In the genomic region with DNA sequence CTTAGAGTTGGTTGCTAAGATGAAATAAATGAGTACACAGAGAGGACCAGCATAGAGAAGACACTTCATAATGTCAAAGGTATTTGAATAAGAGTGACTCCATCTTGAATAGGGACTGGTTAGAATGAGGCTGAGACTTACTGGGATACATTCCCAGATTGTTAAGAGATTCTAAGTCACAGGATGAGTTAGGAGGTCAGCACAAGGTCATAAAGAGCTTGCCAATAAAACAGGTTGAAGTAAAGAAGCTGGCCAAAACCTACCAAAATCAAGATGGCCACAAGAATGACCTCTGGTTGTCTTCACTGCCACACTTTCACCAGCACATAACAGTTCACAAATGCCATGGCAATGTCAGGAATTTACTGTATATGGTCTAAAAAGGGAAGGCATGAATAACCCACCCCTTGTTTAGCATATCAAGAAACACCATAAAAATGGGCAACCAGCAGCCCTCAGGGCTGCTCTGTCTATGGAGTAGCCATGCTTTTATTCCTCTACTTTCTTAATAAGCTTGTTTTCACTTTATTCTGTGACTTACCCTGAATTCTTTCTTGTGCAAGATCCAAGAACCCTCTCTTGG, we compare ENCODE assay signal across 20 cellular contexts. TPM values are rescaled to one million over a fixed set of nuclear protein-coding genes. Genes with fewer than 3 reads are reported as not detected.
DNase-seq lines count a peak whose midpoint lies in the region; ATAC-seq, FAIRE-seq and TF ChIP-seq lines count a peak whose summit lies in the region.
"Had no signal": no experiment of that assay in that cellular context is flagged by ENCODE, and none has a peak within 500 bp of the region (broad histone marks: within the 10 kb centered on the region; RNA-seq: fewer than 3 reads in every experiment).

No MANE protein-coding gene starts in this region.

- no peak overlapping the region for H3K9ac ChIP-seq in astrocyte (ENCODE audit: low read length)
- H3K9ac ChIP-seq: SK-N-SH had no signal

- no peaks in the 10 kb centered on the region for H4K20me1 ChIP-seq in astrocyte (ENCODE audit: insufficient read depth, low read length)

- H3K4me3 Mint-ChIP-seq in activated CD4-positive, alpha-beta T cell treated with anti-CD3 and anti-CD28 coated beads for 36 hours: no peak overlapping the region
- no peak overlapping the region for H3K4me3 Mint-ChIP-seq in activated CD4-positive, alpha-beta T cell treated with anti-CD3 and anti-CD28 coated beads, Interleukin-2, amount 10 ng/mL, durations not matched to agents 7 days and 5 days
- no peak overlapping the region for H3K4me3 Mint-ChIP-seq in astrocyte (ENCODE audit: unreplicated experiment)
- H3K4me3 Mint-ChIP-seq: CD8-positive, alpha-beta T cell had no signal

- H3K27ac Mint-ChIP-seq in activated CD4-positive, alpha-beta T cell treated with anti-CD3 and anti-CD28 coated beads for 36 hours: peak overlapping the region; percentile 21
- no peak overlapping the region for H3K27ac Mint-ChIP-seq in activated CD4-positive, alpha-beta T cell treated with anti-CD3 and anti-CD28 coated beads, Interleukin-2, amount 10 ng/mL, durations not matched to agents 7 days and 5 days
- H3K27ac Mint-ChIP-seq in astrocyte (ENCODE audit: unreplicated experiment): no peak overlapping the region
- H3K27ac Mint-ChIP-seq: CD8-positive, alpha-beta T cell had no signal

- ATAC-seq in activated CD4-positive, alpha-beta T cell treated with anti-CD3 and anti-CD28 coated beads for 36 hours: no peak
- ATAC-seq in right lobe of liver: no peak
- ATAC-seq: CD8-positive, alpha-beta T cell; GM12878; K562 had no signal

- H3K36me3 ChIP-seq in astrocyte (ENCODE audit: insufficient read depth, low read length) (no peaks in the 10 kb centered on the region), right lobe of liver (no peaks in the 10 kb centered on the region), breast epithelium (no peaks in the 10 kb centered on the region)

- no peak for TF ChIP-seq CTCF in astrocyte (IDR thresholded peaks at IDR 0.05; ENCODE audit: insufficient read depth, low read depth, low read length)
- TF ChIP-seq CTCF in right lobe of liver (IDR thresholded peaks at IDR 0.05): no peak
- no peak for TF ChIP-seq CTCF in breast epithelium (IDR thresholded peaks at IDR 0.05)

- no peak for TF ChIP-seq POLR2A in right lobe of liver (IDR thresholded peaks at IDR 0.05)
- no peak for TF ChIP-seq POLR2A in breast epithelium (IDR thresholded peaks at IDR 0.05)

- H3K4me1 ChIP-seq in astrocyte (ENCODE audit: insufficient read depth, low read length) (peaks cover 13% of the 10 kb centered on the region), right lobe of liver (peaks cover 0 to 48% (median 19%) of the 10 kb centered on the region in 4 donors), breast epithelium (no peaks in the 10 kb centered on the region)

- H3K36me3 Mint-ChIP-seq in activated CD4-positive, alpha-beta T cell treated with anti-CD3 and anti-CD28 coated beads for 36 hours (ENCODE audit: low read depth): peaks cover 5% of the 10 kb centered on the region
- no peaks in the 10 kb centered on the region for H3K36me3 Mint-ChIP-seq in activated CD4-positive, alpha-beta T cell treated with anti-CD3 and anti-CD28 coated beads, Interleukin-2, amount 10 ng/mL, durations not matched to agents 7 days and 5 days (ENCODE audit: low read depth)
- H3K36me3 Mint-ChIP-seq in astrocyte (ENCODE audit: low read depth, unreplicated experiment): no peaks in the 10 kb centered on the region
- H3K36me3 Mint-ChIP-seq: CD8-positive, alpha-beta T cell had no signal

- H3K27ac ChIP-seq in astrocyte (ENCODE audit: low read depth, low read length): no peak overlapping the region
- H3K27ac ChIP-seq in right lobe of liver: peak overlapping the region in 2 of 3 donors; percentile 52 to 97
- peak overlapping the region in 1 of 2 donors; percentile 45 for H3K27ac ChIP-seq in breast epithelium
- H3K27ac ChIP-seq: 22Rv1 had no signal

- no peaks in the 10 kb centered on the region for H3K9me3 Mint-ChIP-seq in activated CD4-positive, alpha-beta T cell treated with anti-CD3 and anti-CD28 coated beads for 36 hours (ENCODE audit: low read depth)
- no peaks in the 10 kb centered on the region for H3K9me3 Mint-ChIP-seq in activated CD4-positive, alpha-beta T cell treated with anti-CD3 and anti-CD28 coated beads, Interleukin-2, amount 10 ng/mL, durations not matched to agents 7 days and 5 days
- H3K9me3 Mint-ChIP-seq in astrocyte (ENCODE audit: unreplicated experiment): peaks cover 3% of the 10 kb centered on the region
- H3K9me3 Mint-ChIP-seq: CD8-positive, alpha-beta T cell had no signal

- H3K27me3 Mint-ChIP-seq in activated CD4-positive, alpha-beta T cell treated with anti-CD3 and anti-CD28 coated beads for 36 hours: peaks cover 14% of the 10 kb centered on the region
- H3K27me3 Mint-ChIP-seq in activated CD4-positive, alpha-beta T cell treated with anti-CD3 and anti-CD28 coated beads, Interleukin-2, amount 10 ng/mL, durations not matched to agents 7 days and 5 days: no peaks in the 10 kb centered on the region
- peaks cover 11% of the 10 kb centered on the region for H3K27me3 Mint-ChIP-seq in astrocyte (ENCODE audit: low read depth, unreplicated experiment)

- no peak for DNase-seq in activated CD4-positive, alpha-beta T cell treated with anti-CD3 and anti-CD28 coated beads for 36 hours
- DNase-seq in activated CD4-positive, alpha-beta T cell treated with anti-CD3 and anti-CD28 coated beads, Interleukin-2, amount 10 ng/mL, durations not matched to agents 7 days and 5 days: no peak
- DNase-seq in astrocyte (ENCODE audit: low read depth) (no peak), right lobe of liver (no peak), breast epithelium (ENCODE audit: low spot score in 2 of 2) (no peak), RPMI8226 (no peak), NCI-H128 (lab: John Stamatoyannopoulos, UW; ENCODE audit: unreplicated experiment) (no peak)
- no peak for DNase-seq in activated CD8-positive, alpha-beta memory T cell treated with anti-CD3 and anti-CD28 coated beads, Interleukin-2, amount 50 U/mL, for 48 hours
- DNase-seq: CD8-positive, alpha-beta T cell; DND-41; GDM1; NCI-H146; NCI-H2081; SK-N-SH had no signal

- peaks cover 48% of the 10 kb centered on the region for H3K4me1 Mint-ChIP-seq in activated CD4-positive, alpha-beta T cell treated with anti-CD3 and anti-CD28 coated beads for 36 hours
- H3K4me1 Mint-ChIP-seq in activated CD4-positive, alpha-beta T cell treated with anti-CD3 and anti-CD28 coated beads, Interleukin-2, amount 10 ng/mL, durations not matched to agents 7 days and 5 days: peaks cover 36% of the 10 kb centered on the region
- peaks cover 19% of the 10 kb centered on the region for H3K4me1 Mint-ChIP-seq in astrocyte (ENCODE audit: low read depth, unreplicated experiment)

- no peak overlapping the region for H2AFZ ChIP-seq in astrocyte (ENCODE audit: low read depth, low read length)

- H3K4me3 ChIP-seq in astrocyte (ENCODE audit: insufficient read depth, low read depth, low read length) (no peak overlapping the region), right lobe of liver (no peak overlapping the region), breast epithelium (no peak overlapping the region)
- H3K4me3 ChIP-seq: GM12878, K562 had no signal

- no peak overlapping the region for H3K4me2 ChIP-seq in astrocyte (ENCODE audit: low read length)
- H3K4me2 ChIP-seq: SK-N-SH had no signal

- H3K27me3 ChIP-seq in astrocyte (ENCODE audit: insufficient read depth, low read length) (no peaks in the 10 kb centered on the region), right lobe of liver (no peaks in the 10 kb centered on the region), breast epithelium (no peaks in the 10 kb centered on the region)

- H3K9me3 ChIP-seq in astrocyte (ENCODE audit: insufficient read depth, low read depth, low read length) (no peaks in the 10 kb centered on the region), right lobe of liver (no peaks in the 10 kb centered on the region), breast epithelium (no peaks in the 10 kb centered on the region)
- H3K9me3 ChIP-seq: SK-N-SH had no signal

- H3K79me2 ChIP-seq in astrocyte (ENCODE audit: insufficient read depth, low read length): no peaks in the 10 kb centered on the region

- intact Hi-C loops in activated CD4-positive, alpha-beta T cell treated with anti-CD3 and anti-CD28 coated beads for 36 hours (cut with DNase I, micrococcal nuclease): loop anchor here in 1 of 2 experiments (10.0 kb wide), 1 partner anchor 422 kb away; the partner anchor contains the start of gene ASB2
- intact Hi-C loops in right lobe of liver (cut with DNase I) (no loop called here), breast epithelium (cut with DNase I; ENCODE audit: low total_unique reads) (no loop called here)

- peak; percentile 5 for FAIRE-seq in astrocyte (lab: Jason Lieb, UNC)
- FAIRE-seq: GM12878, GM18507, H54, K562 had no signal

- CTCF ChIA-PET in activated CD4-positive, alpha-beta T cell treated with anti-CD3 and anti-CD28 coated beads for 36 hours (lab: Charles Lee): interaction anchor here (1.9 to 2.2 kb wide), 2 partner anchors 26 to 54 kb away, joined by 4 to 5 read pairs; no protein-coding TSS in a partner anchor
- CTCF ChIA-PET in activated CD4-positive, alpha-beta T cell treated with anti-CD3 and anti-CD28 coated beads, Interleukin-2, amount 10 ng/mL, durations not matched to agents 7 days and 5 days (lab: Charles Lee): no interaction called here

- POLR2A ChIA-PET in activated CD4-positive, alpha-beta T cell treated with anti-CD3 and anti-CD28 coated beads for 36 hours (lab: Charles Lee): interaction anchor here (0.7 kb wide), 1 partner anchor 268 kb away, joined by 3 read pairs; no protein-coding TSS in a partner anchor
- POLR2A ChIA-PET in activated CD4-positive, alpha-beta T cell treated with anti-CD3 and anti-CD28 coated beads, Interleukin-2, amount 10 ng/mL, durations not matched to agents 7 days and 5 days (lab: Charles Lee): no interaction called here

RNA-seq across cellular contexts. Expression of gene SERPINA1, which starts 8.3 kb away (rescaled TPM):
- 100 to 1,000 TPM; 102 to 140 TPM for total RNA-seq in activated CD4-positive, alpha-beta T cell treated with anti-CD3 and anti-CD28 coated beads for 36 hours
- 1 to 10 TPM; 4.1 to 4.4 TPM for total RNA-seq in activated CD4-positive, alpha-beta T cell treated with anti-CD3 and anti-CD28 coated beads, Interleukin-2, amount 10 ng/mL, durations not matched to agents 7 days and 5 days
- 0.98 and 1.3 TPM in 2 replicates for total RNA-seq in astrocyte
- over 10,000 TPM; 18,575 to 39,670 (median 31,917) TPM for total RNA-seq in right lobe of liver
- 100 to 1,000 TPM in 1 of 3 donors, 10 to 100 TPM in 1, 1 to 10 TPM in 1; 7.5 to 200 (median 42.6) TPM for total RNA-seq in breast epithelium

RNA-seq across cellular contexts. Expression of gene SERPINA2, which starts 30.2 kb away (rescaled TPM):
- total RNA-seq in activated CD4-positive, alpha-beta T cell treated with anti-CD3 and anti-CD28 coated beads for 36 hours: not detected
- total RNA-seq in activated CD4-positive, alpha-beta T cell treated with anti-CD3 and anti-CD28 coated beads, Interleukin-2, amount 10 ng/mL, durations not matched to agents 7 days and 5 days: not detected
- total RNA-seq in astrocyte (not detected in 2 replicates), right lobe of liver (not detected), breast epithelium (not detected)
- total RNA-seq: CD8-positive, alpha-beta T cell; GM12878; HT-29; K562 had no signal

RNA-seq across cellular contexts. Expression of gene SERPINA11, which starts 55.9 kb away (rescaled TPM):
- total RNA-seq in activated CD4-positive, alpha-beta T cell treated with anti-CD3 and anti-CD28 coated beads for 36 hours: not detected
- total RNA-seq in activated CD4-positive, alpha-beta T cell treated with anti-CD3 and anti-CD28 coated beads, Interleukin-2, amount 10 ng/mL, durations not matched to agents 7 days and 5 days: not detected
- total RNA-seq in astrocyte (0.14 TPM in 1 of 2 replicates, not detected in the other), right lobe of liver (100 to 1,000 TPM in 4 of 6 experiments, 10 to 100 TPM in 2; 79.7 to 414 (median 172) TPM), breast epithelium (1 to 10 TPM in 1 of 3 donors, under 1 TPM in 1, not detected in 1; 0.73 to 2.9 TPM)
- total RNA-seq: CD8-positive, alpha-beta T cell; GM12878; HT-29; K562 had no signal

Comparison
In these comparisons a context has a peak if more than half of its experiments do, and no peak if none do; other contexts are left out.
1. RNA of gene SERPINA1, which starts 8.3 kb away (total RNA-seq): 18,575 to 39,670 TPM in right lobe of liver; 102 to 140 TPM in activated CD4-positive, alpha-beta T cell treated with anti-CD3 and anti-CD28 coated beads for 36 hours, 7.5 to 200 TPM in breast epithelium, 4.1 to 4.4 TPM in activated CD4-positive, alpha-beta T cell treated with anti-CD3 and anti-CD28 coated beads, Interleukin-2, amount 10 ng/mL, durations not matched to agents 7 days and 5 days and 0.98 to 1.3 TPM in astrocyte; every median in the first group is over 10 times any median in the second.
2. RNA of gene SERPINA11, which starts 55.9 kb away (total RNA-seq): 79.7 to 414 TPM in right lobe of liver; 0.73 to 2.9 TPM in breast epithelium, 0.14 TPM in astrocyte, not detected in activated CD4-positive, alpha-beta T cell treated with anti-CD3 and anti-CD28 coated beads for 36 hours and not detected in activated CD4-positive, alpha-beta T cell treated with anti-CD3 and anti-CD28 coated beads, Interleukin-2, amount 10 ng/mL, durations not matched to agents 7 days and 5 days; every median in the first group is over 10 times any median in the second.